36 cellular contexts compared by ENCODE assay signal in genomic region chr2:4217737-4218136, GRCh38.
"Had no signal": no experiment of that assay in that cellular context is flagged by ENCODE, and none has a peak within 500 bp of the region (broad histone marks: within the 10 kb centered on the region; RNA-seq: fewer than 3 reads in every experiment).

No MANE protein-coding gene starts in this region.

- H3K9me3 Mint-ChIP-seq: activated CD4-positive, alpha-beta T cell treated with anti-CD3 and anti-CD28 coated beads, Interleukin-2, amount 10 ng/mL, durations not matched to agents 24 days and 14 days; activated naive CD4-positive, alpha-beta T cell treated with anti-CD3 and anti-CD28 coated beads for 36 hours; activated T-helper 1 cell treated with anti-CD3 and anti-CD28 coated beads, Interleukin-12 subunit alpha, Interleukin-12 subunit beta, Interleukin-2, Interleukin-4 antibody, amounts not matched to agents 30 ng/mL and 10 ng/mL and 1 ng/mL, durations not matched to agents 14 hours and 24 hours and 36 hours had no signal

- H3K27me3 ChIP-seq: adrenal gland, body of pancreas, brain microvascular endothelial cell, breast epithelium had no signal

- H3K4me1 ChIP-seq: adrenal gland, body of pancreas, breast epithelium had no signal

- H3K36me3 Mint-ChIP-seq: activated CD4-positive, alpha-beta memory T cell treated with anti-CD3 and anti-CD28 coated beads for 36 hours; activated naive CD4-positive, alpha-beta T cell treated with anti-CD3 and anti-CD28 coated beads, Interleukin-2, amount 50 U/mL, for 72 hours; activated naive CD8-positive, alpha-beta T cell treated with anti-CD3 and anti-CD28 coated beads for 36 hours had no signal

- ATAC-seq: activated CD8-positive, alpha-beta T cell treated with anti-CD3 and anti-CD28 coated beads for 36 hours; activated naive CD4-positive, alpha-beta T cell treated with anti-CD3 and anti-CD28 coated beads, Interleukin-2, amount 50 U/mL, for 72 hours; activated T-cell treated with anti-CD3 and anti-CD28 coated beads, Interleukin-2, amount 50 U/mL, for 4 hours; activated T-cell treated with anti-CD3 and anti-CD28 coated beads, Interleukin-2, amount 50 U/mL, for 72 hours; activated T-helper 17 cell treated with anti-CD3 and anti-CD28 coated beads, Interleukin-2, amount 50 U/mL, for 72 hours; body of pancreas had no signal

- H3K36me3 ChIP-seq: adrenal gland, brain microvascular endothelial cell, breast epithelium had no signal

- FAIRE-seq: astrocyte, TTC549 had no signal

- H3K27me3 Mint-ChIP-seq: activated B cell treated with CpG ODN at 0.5 μM for 24 hours; activated CD4-positive, alpha-beta memory T cell treated with anti-CD3 and anti-CD28 coated beads for 36 hours; activated CD4-positive, alpha-beta T cell treated with anti-CD3 and anti-CD28 coated beads, Interleukin-2, amount 10 ng/mL, durations not matched to agents 24 days and 14 days; activated CD8-positive, alpha-beta T cell treated with anti-CD3 and anti-CD28 coated beads for 36 hours; activated naive CD8-positive, alpha-beta T cell treated with anti-CD3 and anti-CD28 coated beads for 36 hours; activated T-helper 17 cell treated with anti-CD3 and anti-CD28 coated beads, Interleukin-2, amount 50 U/mL, for 72 hours had no signal

- H3K9me3 ChIP-seq: adrenal gland, body of pancreas, breast epithelium had no signal

- H3K4me3 Mint-ChIP-seq: activated B cell treated with CpG ODN at 0.5 μM for 24 hours; activated CD4-positive, alpha-beta memory T cell treated with anti-CD3 and anti-CD28 coated beads for 36 hours; activated CD4-positive, alpha-beta T cell treated with anti-CD3 and anti-CD28 coated beads, Interleukin-2, amount 10 ng/mL, durations not matched to agents 24 days and 14 days; activated CD8-positive, alpha-beta T cell treated with anti-CD3 and anti-CD28 coated beads for 36 hours; activated naive CD4-positive, alpha-beta T cell treated with anti-CD3 and anti-CD28 coated beads for 36 hours; activated naive CD8-positive, alpha-beta T cell treated with anti-CD3 and anti-CD28 coated beads for 36 hours; activated T-cell treated with anti-CD3 and anti-CD28 coated beads, Interleukin-2, amount 50 U/mL, for 4 hours; activated T-cell treated with anti-CD3 and anti-CD28 coated beads, Interleukin-2, amount 50 U/mL, for 72 hours; activated T-helper 1 cell treated with anti-CD3 and anti-CD28 coated beads, Interleukin-12 subunit alpha, Interleukin-12 subunit beta, Interleukin-2, Interleukin-4 antibody, amounts not matched to agents 30 ng/mL and 10 ng/mL and 1 ng/mL, durations not matched to agents 14 hours and 24 hours and 36 hours; activated T-helper 17 cell treated with anti-CD3 and anti-CD28 coated beads, Interleukin-2, amount 50 U/mL, for 72 hours; T-helper 1 cell treated with Interleukin-12 subunit alpha and Interleukin-12 subunit beta and Interleukin-4 antibody, amounts not matched to agents 30 μg/mL and 1 μg/mL, for 36 hours; T-helper 2 cell treated with Interferon-gamma antibody and Interleukin-4, amounts not matched to agents 5 μg/mL and 100 μg/mL, for 36 hours had no signal

- H3K27ac ChIP-seq: adrenal gland, body of pancreas, brain microvascular endothelial cell, breast epithelium, VCaP had no signal

- H3K4me3 ChIP-seq: adrenal gland, body of pancreas, breast epithelium had no signal

- H3K27ac Mint-ChIP-seq: activated B cell treated with CpG ODN at 0.5 μM for 24 hours; activated CD4-positive, alpha-beta memory T cell treated with anti-CD3 and anti-CD28 coated beads for 36 hours; activated CD4-positive, alpha-beta T cell treated with anti-CD3 and anti-CD28 coated beads, Interleukin-2, amount 10 ng/mL, durations not matched to agents 24 days and 14 days; activated CD8-positive, alpha-beta T cell treated with anti-CD3 and anti-CD28 coated beads for 36 hours; activated naive CD4-positive, alpha-beta T cell treated with anti-CD3 and anti-CD28 coated beads for 36 hours; activated naive CD4-positive, alpha-beta T cell treated with anti-CD3 and anti-CD28 coated beads, Interleukin-2, amount 50 U/mL, for 72 hours; activated naive CD8-positive, alpha-beta T cell treated with anti-CD3 and anti-CD28 coated beads for 36 hours; activated T-cell treated with anti-CD3 and anti-CD28 coated beads, Interleukin-2, amount 50 U/mL, for 72 hours; activated T-helper 1 cell treated with anti-CD3 and anti-CD28 coated beads, Interleukin-12 subunit alpha, Interleukin-12 subunit beta, Interleukin-2, Interleukin-4 antibody, amounts not matched to agents 30 ng/mL and 10 ng/mL and 1 ng/mL, durations not matched to agents 14 hours and 24 hours and 36 hours; activated T-helper 17 cell treated with anti-CD3 and anti-CD28 coated beads, Interleukin-2, amount 50 U/mL, for 72 hours; T-helper 1 cell treated with Interleukin-12 subunit alpha and Interleukin-12 subunit beta and Interleukin-4 antibody, amounts not matched to agents 30 μg/mL and 1 μg/mL, for 36 hours; T-helper 2 cell treated with Interferon-gamma antibody and Interleukin-4, amounts not matched to agents 5 μg/mL and 100 μg/mL, for 36 hours had no signal

- DNase-seq: activated B cell treated with CpG ODN at 0.5 μM for 24 hours; activated CD4-positive, alpha-beta memory T cell treated with anti-CD3 and anti-CD28 coated beads for 36 hours; activated CD4-positive, alpha-beta T cell treated with anti-CD3 and anti-CD28 coated beads for 4 hours; activated CD4-positive, alpha-beta T cell treated with anti-CD3 and anti-CD28 coated beads, Interleukin-2, amount 10 ng/mL, durations not matched to agents 24 days and 14 days; activated CD4-positive, alpha-beta T cell treated with anti-CD3 and anti-CD28 coated beads, Interleukin-2, amount 50 U/mL, for 1 hour; activated CD4-positive, alpha-beta T cell treated with anti-CD3 and anti-CD28 coated beads, Interleukin-2, amount 50 U/mL, for 4 hours; activated CD4-positive, CD25-positive, alpha-beta regulatory T cell treated with anti-CD3 and anti-CD28 coated beads, Interleukin-2, amount 50 U/mL, for 72 hours; activated CD8-positive, alpha-beta memory T cell treated with anti-CD3 and anti-CD28 coated beads, Interleukin-2, amount 50 U/mL, for 4 hours; activated CD8-positive, alpha-beta T cell treated with anti-CD3 and anti-CD28 coated beads for 36 hours; activated effector memory CD4-positive, alpha-beta T cell treated with anti-CD3 and anti-CD28 coated beads, Interleukin-2, amount 50 U/mL, for 16 hours; activated gamma-delta T cell treated with Interleukin-2 at 50 U/mL for 16 hours; activated naive CD4-positive, alpha-beta T cell; activated naive CD4-positive, alpha-beta T cell treated with anti-CD3 and anti-CD28 coated beads for 36 hours; activated naive CD4-positive, alpha-beta T cell treated with anti-CD3 and anti-CD28 coated beads, Interleukin-2, amount 50 U/mL, for 16 hours; activated naive CD8-positive, alpha-beta T cell treated with anti-CD3 and anti-CD28 coated beads for 36 hours; activated T-cell treated with anti-CD3 and anti-CD28 coated beads for 4 hours; activated T-cell treated with anti-CD3 and anti-CD28 coated beads, Interleukin-2, amount 50 U/mL, for 1 hour; activated T-cell treated with anti-CD3 and anti-CD28 coated beads, Interleukin-2, amount 50 U/mL, for 4 hours; activated T-cell treated with anti-CD3 and anti-CD28 coated beads, Interleukin-2, amount 50 U/mL, for 72 hours; adrenal gland; amniotic stem cell; aorta; body of pancreas; brain microvascular endothelial cell; central memory CD4-positive, alpha-beta T cell; T-helper 2 cell; T-helper 9 cell had no signal

- H3K4me1 Mint-ChIP-seq: activated B cell treated with CpG ODN at 0.5 μM for 24 hours; activated CD4-positive, alpha-beta T cell treated with anti-CD3 and anti-CD28 coated beads, Interleukin-2, amount 10 ng/mL, durations not matched to agents 24 days and 14 days; activated naive CD8-positive, alpha-beta T cell treated with anti-CD3 and anti-CD28 coated beads for 36 hours; activated T-helper 17 cell treated with anti-CD3 and anti-CD28 coated beads, Interleukin-2, amount 50 U/mL, for 72 hours had no signal
